Comparison of ENCODE assay signal across 8 cellular contexts in genomic region chr17:43927101-43927935, GRCh38. TPM values are rescaled to one million over a fixed set of nuclear protein-coding genes. Genes with fewer than 3 reads are reported as not detected.
DNase-seq lines count a peak whose midpoint lies in the region; ATAC-seq, FAIRE-seq and TF ChIP-seq lines count a peak whose summit lies in the region.

No MANE protein-coding gene starts in this region.

- no peaks in the 10 kb centered on the region for H3F3A ChIP-seq in Loucy (ENCODE audit: low read depth)

- H3K36me3 ChIP-seq in Loucy (ENCODE audit: insufficient read depth, low read length) (no peaks in the 10 kb centered on the region), iPS DF 6.9 (ENCODE audit: control insufficient read depth, insufficient read depth, low read length) (no peaks in the 10 kb centered on the region), small intestine (ENCODE audit: control insufficient read depth in 2 of 2, insufficient read depth in 2 of 2, low read length in 2 of 2) (no peaks in the 10 kb centered on the region)

- no peak for TF ChIP-seq CTCF in Loucy (conservative IDR thresholded peaks at IDR 0.05; ENCODE audit: low read length)

- no peak for DNase-seq in iPS DF 6.9 (ENCODE audit: low read depth, low spot score)
- DNase-seq in small intestine, result peak; percentile 35
- no peak for DNase-seq in UCSD-AML1 (lab: John Stamatoyannopoulos, UW; ENCODE audit: unreplicated experiment)

- peak overlapping the region; percentile 61 for H3K4me2 ChIP-seq in Loucy (ENCODE audit: low read depth, low read length, poor library complexity, severe bottlenecking)

- H3K27ac Mint-ChIP-seq in activated naive CD4-positive, alpha-beta T cell treated with anti-CD3 and anti-CD28 coated beads, Interleukin-2, amount 50 U/mL, for 24 hours, result peak overlapping the region; percentile 80

- WGBS in iPS DF 6.9 (ENCODE audit: insufficient coverage, insufficient read length), result no CpG with 5 or more reads among the region's 42 CpGs
- 4 to 9% (median 6%) methylated on average over 35 to 42 of the region's 42 CpGs for WGBS in small intestine, 3 donors

- peak overlapping the region; percentile 26 for H3K9ac ChIP-seq in Loucy (ENCODE audit: low read depth, low read length, poor library complexity, severe bottlenecking)

- no peak overlapping the region for H2AFZ ChIP-seq in Loucy (ENCODE audit: low read length)

- no peaks in the 10 kb centered on the region for H3K27me3 ChIP-seq in Loucy (ENCODE audit: insufficient read depth, low read length, poor library complexity, severe bottlenecking)
- H3K27me3 ChIP-seq in iPS DF 6.9 (ENCODE audit: control insufficient read depth, insufficient read depth, low read length), result peaks cover 15% of the 10 kb centered on the region; the same call in 1 of the 2 replicates
- peaks cover 0 to 4% of the 10 kb centered on the region in 2 donors for H3K27me3 ChIP-seq in small intestine (ENCODE audit: control insufficient read depth in 2 of 2, insufficient read depth in 2 of 2, low read length in 2 of 2)

- peaks cover 26% of the 10 kb centered on the region for H3K4me1 Mint-ChIP-seq in activated naive CD4-positive, alpha-beta T cell treated with anti-CD3 and anti-CD28 coated beads, Interleukin-2, amount 50 U/mL, for 24 hours

- H3K4me1 ChIP-seq in Loucy (ENCODE audit: insufficient read depth, low read length, poor library complexity, severe bottlenecking) (peaks cover 15% of the 10 kb centered on the region), iPS DF 6.9 (ENCODE audit: control insufficient read depth, insufficient read depth, low read length) (peaks cover 3% of the 10 kb centered on the region; the same call in 1 of the 2 replicates), small intestine (ENCODE audit: control insufficient read depth in 2 of 2, insufficient read depth in 1 of 2, low read depth in 1 of 2, low read length in 1 of 2) (peaks cover 0 to 3% of the 10 kb centered on the region in 2 donors)

- H3K4me3 ChIP-seq in Loucy (ENCODE audit: low read length, poor library complexity, severe bottlenecking) (peak overlapping the region; percentile 24), iPS DF 6.9 (ENCODE audit: low read length) (peak overlapping the region; percentile 24; the same call in 1 of the 2 replicates), small intestine (ENCODE audit: low read depth in 1 of 2, low read length in 2 of 2) (peak overlapping the region in 1 of 2 donors; percentile 33)

- no peak for FAIRE-seq in small intestine (lab: Jason Lieb, UNC)

- H3K27ac ChIP-seq in iPS DF 6.9 (ENCODE audit: low read length), result no peak overlapping the region
- H3K27ac ChIP-seq in small intestine (ENCODE audit: low read depth in 1 of 2, low read length in 1 of 2), result no peak overlapping the region

- H4K20me1 ChIP-seq in Loucy (ENCODE audit: insufficient read depth, low read length, poor library complexity, severe bottlenecking), result no peaks in the 10 kb centered on the region

- no peaks in the 10 kb centered on the region for H3K27me3 Mint-ChIP-seq in activated naive CD4-positive, alpha-beta T cell treated with anti-CD3 and anti-CD28 coated beads, Interleukin-2, amount 50 U/mL, for 24 hours

- no peaks in the 10 kb centered on the region for H3K9me3 ChIP-seq in Loucy (ENCODE audit: insufficient read depth, low read depth, low read length)
- H3K9me3 ChIP-seq in iPS DF 6.9 (ENCODE audit: control insufficient read depth, insufficient read depth, low read length), result no peaks in the 10 kb centered on the region
- H3K9me3 ChIP-seq in small intestine (ENCODE audit: control insufficient read depth, low read depth), result no peaks in the 10 kb centered on the region

- H3K79me2 ChIP-seq in Loucy (ENCODE audit: insufficient read depth, low read length), result no peaks in the 10 kb centered on the region

- no peak for ATAC-seq in HG02588 (IDR thresholded peaks at IDR 0.05; ENCODE audit: unreplicated experiment)
- no peak for ATAC-seq in HG02763 (IDR thresholded peaks at IDR 0.05; ENCODE audit: unreplicated experiment)
- no peak for ATAC-seq in GM21529 (IDR thresholded peaks at IDR 0.05; ENCODE audit: unreplicated experiment)

- H3K9me3 Mint-ChIP-seq in activated naive CD4-positive, alpha-beta T cell treated with anti-CD3 and anti-CD28 coated beads, Interleukin-2, amount 50 U/mL, for 24 hours, result no peaks in the 10 kb centered on the region

- H3K9me2 ChIP-seq in Loucy (replicated peaks; ENCODE audit: low read depth, low read length), result no peaks in the 10 kb centered on the region

- H3K4me3 Mint-ChIP-seq in activated naive CD4-positive, alpha-beta T cell treated with anti-CD3 and anti-CD28 coated beads, Interleukin-2, amount 50 U/mL, for 24 hours, result peak overlapping the region; percentile 92

- no peaks in the 10 kb centered on the region for H3K36me3 Mint-ChIP-seq in activated naive CD4-positive, alpha-beta T cell treated with anti-CD3 and anti-CD28 coated beads, Interleukin-2, amount 50 U/mL, for 24 hours

RNA-seq across cellular contexts. Expression of gene PPY, which starts 15.0 kb away (rescaled TPM):
- not detected for polyA plus RNA-seq in small intestine

RNA-seq across cellular contexts. Expression of gene MPP2, which starts 20.0 kb away (rescaled TPM):
- polyA plus RNA-seq in small intestine, result 1 to 10 TPM in 1 of 3 donors, under 1 TPM in 1, not detected in 1; 0.27 to 1.8 TPM

RNA-seq across cellular contexts. Expression of gene PYY, which starts 26.4 kb away (rescaled TPM):
- 10 to 100 TPM in 1 of 3 donors, 1 to 10 TPM in 1, not detected in 1; 1.8 to 10.5 TPM for polyA plus RNA-seq in small intestine
